In the genomic region with DNA sequence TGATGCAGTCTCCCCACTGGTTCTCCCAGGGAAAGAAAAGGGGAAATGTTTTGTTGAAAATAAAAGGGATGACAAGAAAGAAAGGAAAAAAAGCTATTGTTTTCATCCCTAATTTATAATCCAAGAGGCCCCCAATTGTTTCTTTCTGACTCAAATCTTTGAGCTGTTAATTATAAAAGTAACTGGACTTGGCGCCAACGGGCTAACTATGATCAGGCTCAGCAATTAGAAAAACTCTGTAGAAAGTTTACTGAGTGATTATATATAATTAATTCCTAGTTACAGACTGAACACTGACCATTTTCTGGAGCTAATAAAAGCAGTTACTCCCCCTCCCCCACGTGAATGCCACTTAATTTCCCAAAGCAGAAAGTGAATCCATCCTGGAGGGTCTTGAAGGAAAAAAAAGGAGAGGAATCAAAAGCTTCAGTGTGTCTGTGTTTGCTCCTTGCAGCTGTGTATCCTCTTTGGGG, we compare ENCODE assay signal across 9 cellular contexts. TPM values are rescaled to one million over a fixed set of nuclear protein-coding genes. Genes with fewer than 3 reads are reported as not detected.
DNase-seq lines count a peak whose midpoint lies in the region; ATAC-seq and TF ChIP-seq lines count a peak whose summit lies in the region.
"Had no signal": no experiment of that assay in that cellular context is flagged by ENCODE, and none has a peak within 500 bp of the region (broad histone marks: within the 10 kb centered on the region; RNA-seq: fewer than 3 reads in every experiment).

No MANE protein-coding gene starts in this region.

- H3K4me2 ChIP-seq in mammary epithelial cell (ENCODE audit: insufficient read depth, low read depth, low read length) = peak overlapping the region; percentile 92

- BruUV-seq in mammary epithelial cell (replicated peaks; lab: Mats Ljungman, UMichigan) = no TSS peak

- intact Hi-C loops in mammary epithelial cell (cut with micrococcal nuclease) = no loop called here

- H3K9me3 Mint-ChIP-seq in stimulated activated naive CD8-positive, alpha-beta T cell treated with anti-CD3 and anti-CD28 coated beads, Interleukin-15, Interleukin-2, amounts not matched to agents 100 ng/mL and 50 ng/mL, for 24 hours = no peaks in the 10 kb centered on the region

- no peaks in the 10 kb centered on the region for H3K9me3 ChIP-seq in mammary epithelial cell (replicated peaks; ENCODE audit: insufficient read depth, low read length)

- peak overlapping the region; percentile 84 for H3K4me3 Mint-ChIP-seq in stimulated activated naive CD8-positive, alpha-beta T cell treated with anti-CD3 and anti-CD28 coated beads, Interleukin-15, Interleukin-2, amounts not matched to agents 100 ng/mL and 50 ng/mL, for 24 hours

- no peak overlapping the region for H2AFZ ChIP-seq in mammary epithelial cell (ENCODE audit: low read depth, low read length)

- CTCF ChIA-PET in mammary epithelial cell (lab: Charles Lee; ENCODE audit: low non-redundant PET) = no interaction called here

- no peaks in the 10 kb centered on the region for H3K27me3 Mint-ChIP-seq in stimulated activated naive CD8-positive, alpha-beta T cell treated with anti-CD3 and anti-CD28 coated beads, Interleukin-15, Interleukin-2, amounts not matched to agents 100 ng/mL and 50 ng/mL, for 24 hours

- no peak for ATAC-seq in stimulated activated naive CD8-positive, alpha-beta T cell treated with anti-CD3 and anti-CD28 coated beads, Interleukin-15, Interleukin-2, amounts not matched to agents 100 U/mL and 50 U/mL, for 24 hours
- no peak for ATAC-seq in GM18909 (IDR thresholded peaks at IDR 0.05; ENCODE audit: poor library complexity, unreplicated experiment)

- H3K27me3 ChIP-seq in mammary epithelial cell (ENCODE audit: insufficient read depth, low read length) = no peaks in the 10 kb centered on the region

- in situ Hi-C loops in mammary epithelial cell (cut with MboI; ENCODE audit: low sequenced_read_pairs in 2 of 2) = no loop called here

- peak overlapping the region; percentile 53 for H3K27ac ChIP-seq in mammary epithelial cell (ENCODE audit: insufficient read depth, low read depth, low read length)

- H3K36me3 ChIP-seq in mammary epithelial cell (ENCODE audit: insufficient read depth, low read length) = peaks cover 3% of the 10 kb centered on the region

- peaks cover 12% of the 10 kb centered on the region for H3K36me3 Mint-ChIP-seq in stimulated activated naive CD8-positive, alpha-beta T cell treated with anti-CD3 and anti-CD28 coated beads, Interleukin-15, Interleukin-2, amounts not matched to agents 100 ng/mL and 50 ng/mL, for 24 hours (ENCODE audit: low read depth)

- dilution Hi-C loops in mammary epithelial cell (cut with HindIII; ENCODE audit: low sequenced_read_pairs) = no loop called here

- H3K79me2 ChIP-seq in mammary epithelial cell (ENCODE audit: insufficient read depth, low read length) = peaks cover 83% of the 10 kb centered on the region

- no peaks in the 10 kb centered on the region for H3K4me1 Mint-ChIP-seq in stimulated activated naive CD8-positive, alpha-beta T cell treated with anti-CD3 and anti-CD28 coated beads, Interleukin-15, Interleukin-2, amounts not matched to agents 100 ng/mL and 50 ng/mL, for 24 hours (ENCODE audit: low read depth)

- peak overlapping the region; percentile 66 for H3K9ac ChIP-seq in mammary epithelial cell (ENCODE audit: insufficient read depth, low read length)

- no peak for DNase-seq in stimulated activated naive CD8-positive, alpha-beta T cell treated with anti-CD3 and anti-CD28 coated beads, Interleukin-15, Interleukin-2, amounts not matched to agents 100 U/mL and 50 U/mL, for 24 hours
- DNase-seq in mammary epithelial cell (no peak), midbrain (lab: John Stamatoyannopoulos, UW) (peak; percentile 75), NCI-H510A (lab: John Stamatoyannopoulos, UW) (no peak), islet precursor cell (no peak), NOMO-1 treated with dmso at 0.1 percent for 144 hours (lab: John Stamatoyannopoulos, UW; ENCODE audit: unreplicated experiment) (no peak)
- DNase-seq: activated CD4-positive, alpha-beta T cell treated with anti-CD3 and anti-CD28 coated beads, Interleukin-2, amount 50 U/mL, for 1 hour had no signal

- peaks cover 96% of the 10 kb centered on the region for H3K4me1 ChIP-seq in mammary epithelial cell (ENCODE audit: insufficient read depth, low read length)

- peak overlapping the region; percentile 75 for H3K27ac Mint-ChIP-seq in stimulated activated naive CD8-positive, alpha-beta T cell treated with anti-CD3 and anti-CD28 coated beads, Interleukin-15, Interleukin-2, amounts not matched to agents 100 ng/mL and 50 ng/mL, for 24 hours

- WGBS in mammary epithelial cell (ENCODE audit: low coverage, missing lambda C conversion rate) = 67% methylated on average over 3 of the region's 3 CpGs

- H4K20me1 ChIP-seq in mammary epithelial cell (ENCODE audit: insufficient read depth, low read length) = no peaks in the 10 kb centered on the region

- TF ChIP-seq CTCF in mammary epithelial cell (conservative IDR thresholded peaks at IDR 0.05 in 1 of 2, IDR thresholded peaks at IDR 0.05 in 1 of 2; ENCODE audit: extremely low read depth in 1 of 2, insufficient read depth in 1 of 2, low read depth in 1 of 2, low read length in 2 of 2) = no peak

- H3K4me3 ChIP-seq in mammary epithelial cell (replicated peaks in 1 of 3; ENCODE audit: insufficient read depth in 1 of 3, low read depth in 2 of 3, low read length in 3 of 3) = peak overlapping the region; percentile 10 to 41 (median 38)

RNA-seq across cellular contexts. Expression of a gene that starts 3.2 kb away (rescaled TPM):
- total RNA-seq in mammary epithelial cell = 10 to 100 TPM; 18.7 to 59.6 TPM
- 26.0 TPM for polyA plus RNA-seq in mammary epithelial cell
- 45.8 TPM for polyA minus RNA-seq in mammary epithelial cell
